In the genomic region with DNA sequence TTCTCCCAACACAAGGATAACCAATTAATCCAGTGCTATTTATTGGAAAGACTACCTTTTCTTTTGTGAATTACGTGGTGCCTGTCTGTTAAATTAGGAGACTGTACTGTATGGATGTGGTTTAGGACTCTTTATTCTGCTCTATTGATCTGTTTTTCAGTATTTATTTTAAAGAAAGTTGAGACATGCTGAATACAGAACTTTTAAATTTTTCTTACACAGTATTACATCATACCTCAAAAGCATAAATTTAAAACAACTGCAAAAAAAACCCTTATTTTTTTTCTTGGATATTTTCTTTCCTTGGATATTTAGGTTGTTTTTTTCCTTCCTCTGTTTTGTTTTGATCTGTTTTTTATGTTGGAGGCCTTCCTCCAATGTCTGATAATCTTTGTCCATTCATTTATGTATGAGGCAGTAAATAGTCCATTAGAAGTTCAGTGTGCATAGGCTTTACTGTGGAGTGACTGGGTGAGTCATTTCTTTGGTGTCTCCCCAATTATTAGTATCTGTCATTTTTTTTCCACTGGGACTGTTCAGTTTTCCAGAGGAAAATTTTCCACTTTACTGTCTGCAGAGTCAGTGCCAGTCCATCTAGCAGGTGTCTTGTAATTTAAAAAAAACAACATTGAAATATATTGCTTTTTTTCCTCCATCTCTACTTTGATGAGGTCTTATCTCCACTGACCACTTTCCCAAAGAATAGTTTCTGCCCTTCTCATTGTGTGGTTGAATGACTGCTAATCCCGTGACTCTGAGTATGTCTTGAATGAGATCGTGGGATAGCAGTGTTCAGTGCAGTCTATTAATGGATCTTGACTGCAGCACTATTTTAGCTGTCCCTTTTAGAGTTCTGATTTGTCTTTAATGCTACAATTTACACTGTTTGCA, we compare ENCODE assay signal across 12 cellular contexts. TPM values are rescaled to one million over a fixed set of nuclear protein-coding genes. Genes with fewer than 3 reads are reported as not detected.
DNase-seq lines count a peak whose midpoint lies in the region; ATAC-seq and TF ChIP-seq lines count a peak whose summit lies in the region.
"Had no signal": no experiment of that assay in that cellular context is flagged by ENCODE, and none has a peak within 500 bp of the region (broad histone marks: within the 10 kb centered on the region; RNA-seq: fewer than 3 reads in every experiment).

No MANE protein-coding gene starts in this region.

- DNase-seq in HT1080 (ENCODE audit: low read depth) (peak; percentile 74), chondrocyte (ENCODE audit: low spot score) (no peak), hepatic stellate cell (ENCODE audit: low spot score) (peak; percentile 70), stomach (no peak), SIG-M5 treated with dmso at 0.1 percent for 504 hours (lab: John Stamatoyannopoulos, UW; ENCODE audit: unreplicated experiment) (no peak), H9 (no peak), NCI-H1105 treated with DMSO at 0.1 percent for 48 hours (lab: John Stamatoyannopoulos, UW) (no peak)
- DNase-seq: activated B cell treated with CpG ODN at 0.5 μM for 24 hours, activated gamma-delta T cell, NCI-H1436 treated with DMSO at 0.1 percent for 48 hours had no signal

- no peak for ATAC-seq in HG02852 (IDR thresholded peaks at IDR 0.05; ENCODE audit: unreplicated experiment)

- no peaks in the 10 kb centered on the region for H3K9me3 Mint-ChIP-seq in chondrocyte (ENCODE audit: low read depth)
- H3K9me3 Mint-ChIP-seq in H9, result no peaks in the 10 kb centered on the region
- H3K9me3 Mint-ChIP-seq: activated B cell treated with CpG ODN at 0.5 μM for 24 hours; stimulated activated naive CD8-positive, alpha-beta T cell treated with anti-CD3 and anti-CD28 coated beads, Interleukin-15, Interleukin-2, amounts not matched to agents 100 ng/mL and 50 ng/mL, for 24 hours had no signal

- WGBS in stomach, 5 donors, result 22 to 43% (median 32%) methylated on average over 3 of the region's 3 CpGs
- no CpG with 5 or more reads among the region's 3 CpGs for WGBS in H9 (ENCODE audit: extremely low coverage, insufficient read length, low lambda C conversion rate)

- H3K18ac ChIP-seq in H9 (ENCODE audit: insufficient read length, low read depth, low read length), result no peak overlapping the region

- H3K36me3 Mint-ChIP-seq in chondrocyte (ENCODE audit: low read depth) (peaks cover 3% of the 10 kb centered on the region), H9 (ENCODE audit: insufficient read depth in 1 of 3, low read depth in 3 of 3) (peaks cover 0 to 3% (median 0%) of the 10 kb centered on the region in 3 experiments; a peak in 2 of 7 replicates)

- no peak overlapping the region for H3K9ac ChIP-seq in H9 (ENCODE audit: extremely low read depth, insufficient read length, low read length)

- no peak for TF ChIP-seq POLR2A in stomach (IDR thresholded peaks at IDR 0.05)

- no peak overlapping the region for H2BK20ac ChIP-seq in H9 (ENCODE audit: low read depth, low read length, poor library complexity, severe bottlenecking)

- H3K36me3 ChIP-seq in stomach, result peaks cover 5 to 16% (median 10%) of the 10 kb centered on the region in 4 donors

- no peak overlapping the region for H2BK15ac ChIP-seq in H9 (ENCODE audit: low read depth, low read length)

- H3T11ph ChIP-seq in H9 (ENCODE audit: low read length), result no peak overlapping the region

- H3K79me1 ChIP-seq in H9 (ENCODE audit: insufficient read depth, low read depth, low read length, poor library complexity, severe bottlenecking), result peaks cover 2% of the 10 kb centered on the region

- no peak overlapping the region for H2AK5ac ChIP-seq in H9 (ENCODE audit: insufficient read length, low read length)

- no peaks in the 10 kb centered on the region for H3K23me2 ChIP-seq in H9 (ENCODE audit: insufficient read length, low read depth, low read length, poor library complexity, severe bottlenecking)

- H3K4ac ChIP-seq in H9 (ENCODE audit: low read depth, low read length), result no peak overlapping the region

- H2BK12ac ChIP-seq in H9 (ENCODE audit: insufficient read length, low read depth, low read length), result no peak overlapping the region

- TF ChIP-seq EP300 in stomach (IDR thresholded peaks at IDR 0.05), result no peak

- no peaks in the 10 kb centered on the region for H3K27me3 ChIP-seq in stomach
- no peaks in the 10 kb centered on the region for H3K27me3 ChIP-seq in H9 (ENCODE audit: insufficient read depth, low read length)

- no peak overlapping the region for H3K56ac ChIP-seq in H9 (ENCODE audit: insufficient read length, low read depth, low read length)

- H4K8ac ChIP-seq in H9 (replicated peaks; ENCODE audit: insufficient read length, low read depth, low read length), result no peak overlapping the region

- intact Hi-C loops in stomach (cut with DNase I; ENCODE audit: low total_unique reads), result loop anchor here (10.0 kb wide), 1 partner anchor 45 kb away; no protein-coding TSS in a partner anchor

- H4K91ac ChIP-seq in H9 (ENCODE audit: insufficient read length, low read depth, low read length), result no peak overlapping the region

- TF ChIP-seq CTCF in chondrocyte (IDR thresholded peaks at IDR 0.05) (no peak), stomach (IDR thresholded peaks at IDR 0.05) (no peak), H9 (conservative IDR thresholded peaks at IDR 0.05) (no peak)

- H3K27me3 Mint-ChIP-seq in chondrocyte (ENCODE audit: low read depth) (no peaks in the 10 kb centered on the region), H9 (ENCODE audit: low read depth) (no peaks in the 10 kb centered on the region)
- H3K27me3 Mint-ChIP-seq: activated B cell treated with CpG ODN at 0.5 μM for 24 hours; stimulated activated naive CD8-positive, alpha-beta T cell treated with anti-CD3 and anti-CD28 coated beads, Interleukin-15, Interleukin-2, amounts not matched to agents 100 ng/mL and 50 ng/mL, for 24 hours had no signal

- H3K4me1 ChIP-seq in stomach, result peaks cover 43 to 86% (median 72%) of the 10 kb centered on the region in 4 donors
- peaks cover 14% of the 10 kb centered on the region; the same call in 1 of the 2 replicates for H3K4me1 ChIP-seq in H9 (ENCODE audit: insufficient read depth, low read length)

- H3K4me1 Mint-ChIP-seq in chondrocyte (ENCODE audit: low read depth) (peaks cover 24% of the 10 kb centered on the region), H9 (peaks cover 19 to 26% of the 10 kb centered on the region in 2 experiments)
- H3K4me1 Mint-ChIP-seq: activated B cell treated with CpG ODN at 0.5 μM for 24 hours had no signal

- H2BK120ac ChIP-seq in H9 (ENCODE audit: low read depth, low read length, poor library complexity, severe bottlenecking), result no peak overlapping the region

- no peak overlapping the region for H3K4me3 ChIP-seq in stomach

- H3K79me2 ChIP-seq in H9 (ENCODE audit: insufficient read depth, low read length), result no peaks in the 10 kb centered on the region

- no peak overlapping the region for H3K23ac ChIP-seq in H9 (ENCODE audit: insufficient read length, low read depth, low read length)

- H3K4me3 Mint-ChIP-seq in chondrocyte (ENCODE audit: unreplicated experiment) (no peak overlapping the region), H9 (no peak overlapping the region)
- H3K4me3 Mint-ChIP-seq: activated B cell treated with CpG ODN at 0.5 μM for 24 hours; stimulated activated naive CD8-positive, alpha-beta T cell treated with anti-CD3 and anti-CD28 coated beads, Interleukin-15, Interleukin-2, amounts not matched to agents 100 ng/mL and 50 ng/mL, for 24 hours had no signal

- H3K14ac ChIP-seq in H9 (ENCODE audit: insufficient read depth, low read length), result no peak overlapping the region

- H4K20me1 ChIP-seq in H9 (ENCODE audit: control insufficient read depth, insufficient read depth, insufficient read length), result no peaks in the 10 kb centered on the region

- H3K4me2 ChIP-seq in H9 (ENCODE audit: insufficient read depth, insufficient read length, low read length), result no peak overlapping the region

- no peak overlapping the region for H4K5ac ChIP-seq in H9 (ENCODE audit: insufficient read length, low read depth, low read length)

- H2AFZ ChIP-seq in H9 (ENCODE audit: low read length), result no peak overlapping the region

- H2BK5ac ChIP-seq in H9 (ENCODE audit: insufficient read length, low read length), result no peak overlapping the region

- peak overlapping the region in 4 of 5 donors; percentile 35 to 73 (median 47) for H3K27ac ChIP-seq in stomach
- H3K27ac ChIP-seq in H9 (ENCODE audit: insufficient read length, low read depth, low read length), result no peak overlapping the region

- peak overlapping the region; percentile 92 for H3K27ac Mint-ChIP-seq in chondrocyte (ENCODE audit: unreplicated experiment)
- no peak overlapping the region for H3K27ac Mint-ChIP-seq in H9
- H3K27ac Mint-ChIP-seq: activated B cell treated with CpG ODN at 0.5 μM for 24 hours; stimulated activated naive CD8-positive, alpha-beta T cell treated with anti-CD3 and anti-CD28 coated beads, Interleukin-15, Interleukin-2, amounts not matched to agents 100 ng/mL and 50 ng/mL, for 24 hours had no signal

- no peaks in the 10 kb centered on the region for H3K9me3 ChIP-seq in stomach
- H3K9me3 ChIP-seq in H9 (ENCODE audit: control insufficient read depth, low read depth, low read length), result no peaks in the 10 kb centered on the region

RNA-seq across cellular contexts. Expression of gene CYSTM1, which starts 15.2 kb away (rescaled TPM):
- total RNA-seq in HT1080 (2014; rRNA removed; shearing (Covaris generic)), result 34.9 and 40.3 TPM in 2 replicates
- 14.3 and 18.7 TPM in 2 replicates for polyA plus RNA-seq in HT1080 (2015; cell fraction: cytosol; rRNA removed)
- polyA plus RNA-seq in HT1080 (2015; cell fraction: nucleus; rRNA removed), result 6.4 and 8.3 TPM in 2 replicates
- total RNA-seq in chondrocyte, result 11.4 to 24.9 TPM (median 23.3 TPM) in 3 replicates
- total RNA-seq in stomach, result 1,000 to 10,000 TPM in 1 of 5 donors, 100 to 1,000 TPM in 3, 10 to 100 TPM in 1; 23.2 to 1,029 (median 220) TPM
- polyA plus RNA-seq in stomach, result 1,000 to 10,000 TPM in 2 of 3 donors, 100 to 1,000 TPM in 1; 378 to 3,028 (median 2,014) TPM
- total RNA-seq in H9 (2021), result 19.0 and 20.6 TPM in 2 replicates

Comparison
In these comparisons a context has a peak if more than half of its experiments do, and no peak if none do; other contexts are left out.
1. DNase-seq: peak in HT1080 (single experiment) and hepatic stellate cell (single experiment); none in chondrocyte (single experiment), stomach (single experiment), SIG-M5 treated with dmso at 0.1 percent for 504 hours (single experiment), H9 (single experiment) and NCI-H1105 treated with DMSO at 0.1 percent for 48 hours (single experiment).